ENCODE assay signal across 24 cellular contexts in genomic region chr13:113895436-113895835, GRCh38. TPM values are rescaled to one million over a fixed set of nuclear protein-coding genes. Genes with fewer than 3 reads are reported as not detected.
DNase-seq lines count a peak whose midpoint lies in the region; ATAC-seq and TF ChIP-seq lines count a peak whose summit lies in the region.
"Had no signal": no experiment of that assay in that cellular context is flagged by ENCODE, and none has a peak within 500 bp of the region (broad histone marks: within the 10 kb centered on the region; RNA-seq: fewer than 3 reads in every experiment).

No MANE protein-coding gene starts in this region.

- H2BK5ac ChIP-seq in mesenchymal stem cell (ENCODE audit: low read depth, low read length, poor library complexity, severe bottlenecking): peak overlapping the region; percentile 69

- CTCF ChIA-PET in activated CD8-positive, alpha-beta T cell treated with anti-CD3 and anti-CD28 coated beads, Interleukin-2, amount 10 ng/mL, durations not matched to agents 7 days and 5 days (lab: Charles Lee): no interaction called here
- CTCF ChIA-PET in activated CD8-positive, alpha-beta T cell treated with anti-CD3 and anti-CD28 coated beads for 36 hours (lab: Charles Lee): interaction anchor here (2.1 kb wide), 1 partner anchor 10 kb away, joined by 5 read pairs; no protein-coding TSS in a partner anchor
- CTCF ChIA-PET in mammary epithelial cell (lab: Charles Lee; ENCODE audit: low non-redundant PET): no interaction called here

- peak overlapping the region; percentile 72 for H2AK5ac ChIP-seq in mesenchymal stem cell (ENCODE audit: low read length, severe bottlenecking)

- H3K79me2 ChIP-seq in mammary epithelial cell (ENCODE audit: insufficient read depth, low read length): no peaks in the 10 kb centered on the region

- dilution Hi-C loops in mammary epithelial cell (cut with HindIII; ENCODE audit: low sequenced_read_pairs): no loop called here

- no peak overlapping the region for H3K27ac Mint-ChIP-seq in activated CD8-positive, alpha-beta T cell treated with anti-CD3 and anti-CD28 coated beads, Interleukin-2, amount 10 ng/mL, durations not matched to agents 7 days and 5 days
- no peak overlapping the region for H3K27ac Mint-ChIP-seq in activated CD8-positive, alpha-beta T cell treated with anti-CD3 and anti-CD28 coated beads for 36 hours
- H3K27ac Mint-ChIP-seq in activated T-helper 1 cell treated with anti-CD3 and anti-CD28 coated beads, Interleukin-12 subunit alpha, Interleukin-12 subunit beta, Interleukin-2, Interleukin-4 antibody, amounts not matched to agents 30 ng/mL and 10 ng/mL and 1 ng/mL, durations not matched to agents 14 hours and 24 hours and 36 hours: no peak overlapping the region
- H3K27ac Mint-ChIP-seq: CD8-positive, alpha-beta memory T cell had no signal

- peaks cover 35% of the 10 kb centered on the region for H3K27me3 Mint-ChIP-seq in activated CD8-positive, alpha-beta T cell treated with anti-CD3 and anti-CD28 coated beads, Interleukin-2, amount 10 ng/mL, durations not matched to agents 7 days and 5 days (ENCODE audit: low read depth)
- H3K27me3 Mint-ChIP-seq in activated CD8-positive, alpha-beta T cell treated with anti-CD3 and anti-CD28 coated beads for 36 hours: peaks cover 10% of the 10 kb centered on the region
- peaks cover 34% of the 10 kb centered on the region for H3K27me3 Mint-ChIP-seq in activated T-helper 1 cell treated with anti-CD3 and anti-CD28 coated beads, Interleukin-12 subunit alpha, Interleukin-12 subunit beta, Interleukin-2, Interleukin-4 antibody, amounts not matched to agents 30 ng/mL and 10 ng/mL and 1 ng/mL, durations not matched to agents 14 hours and 24 hours and 36 hours (ENCODE audit: insufficient read depth)

- no peaks in the 10 kb centered on the region for H3K36me3 ChIP-seq in mammary epithelial cell (ENCODE audit: insufficient read depth, low read length)
- H3K36me3 ChIP-seq in mesenchymal stem cell (ENCODE audit: control insufficient read depth in 1 of 2, insufficient read depth in 2 of 2, low read depth in 1 of 2, low read length in 2 of 2): no peaks in the 10 kb centered on the region

- in situ Hi-C loops in mammary epithelial cell (cut with MboI; ENCODE audit: low sequenced_read_pairs in 2 of 2): no loop called here

- no peaks in the 10 kb centered on the region for H3K9me3 Mint-ChIP-seq in activated CD8-positive, alpha-beta T cell treated with anti-CD3 and anti-CD28 coated beads, Interleukin-2, amount 10 ng/mL, durations not matched to agents 7 days and 5 days (ENCODE audit: insufficient read depth)
- H3K9me3 Mint-ChIP-seq in activated CD8-positive, alpha-beta T cell treated with anti-CD3 and anti-CD28 coated beads for 36 hours: no peaks in the 10 kb centered on the region
- H3K9me3 Mint-ChIP-seq in activated T-helper 1 cell treated with anti-CD3 and anti-CD28 coated beads, Interleukin-12 subunit alpha, Interleukin-12 subunit beta, Interleukin-2, Interleukin-4 antibody, amounts not matched to agents 30 ng/mL and 10 ng/mL and 1 ng/mL, durations not matched to agents 14 hours and 24 hours and 36 hours: no peaks in the 10 kb centered on the region
- H3K9me3 Mint-ChIP-seq: CD8-positive, alpha-beta memory T cell had no signal

- TF ChIP-seq CTCF in activated CD8-positive, alpha-beta T cell treated with anti-CD3 and anti-CD28 coated beads for 36 hours (IDR thresholded peaks at IDR 0.05): no peak
- no peak for TF ChIP-seq CTCF in mammary epithelial cell (conservative IDR thresholded peaks at IDR 0.05 in 1 of 2, IDR thresholded peaks at IDR 0.05 in 1 of 2; ENCODE audit: extremely low read depth in 1 of 2, insufficient read depth in 1 of 2, low read depth in 1 of 2, low read length in 2 of 2)

- H3K23ac ChIP-seq in mesenchymal stem cell (ENCODE audit: low read length in 2 of 2): no peak overlapping the region

- WGBS in mammary epithelial cell (ENCODE audit: low coverage, missing lambda C conversion rate): 100% methylated on average over 1 of the region's 1 CpG
- WGBS in mesenchymal stem cell: 100% methylated on average over 1 of the region's 1 CpG

- no peaks in the 10 kb centered on the region for H4K20me1 ChIP-seq in mammary epithelial cell (ENCODE audit: insufficient read depth, low read length)

- POLR2A ChIA-PET in activated CD8-positive, alpha-beta T cell treated with anti-CD3 and anti-CD28 coated beads, Interleukin-2, amount 10 ng/mL, durations not matched to agents 7 days and 5 days (lab: Charles Lee): no interaction called here
- POLR2A ChIA-PET in activated CD8-positive, alpha-beta T cell treated with anti-CD3 and anti-CD28 coated beads for 36 hours (lab: Charles Lee): interaction anchor here (0.6 kb wide), 1 partner anchor 27 kb away, joined by 3 read pairs; no protein-coding TSS in a partner anchor

- H4K8ac ChIP-seq in mesenchymal stem cell (ENCODE audit: low read length): no peak overlapping the region

- H2BK120ac ChIP-seq in mesenchymal stem cell (ENCODE audit: low read depth, low read length): no peak overlapping the region

- no peak overlapping the region for H2BK15ac ChIP-seq in mesenchymal stem cell (ENCODE audit: low read depth, poor library complexity, severe bottlenecking)

- no peak overlapping the region for H3K9ac ChIP-seq in mammary epithelial cell (ENCODE audit: insufficient read depth, low read length)
- peak overlapping the region; percentile 62 for H3K9ac ChIP-seq in mesenchymal stem cell (ENCODE audit: low read length)

- BruUV-seq in mammary epithelial cell (replicated peaks; lab: Mats Ljungman, UMichigan): no TSS peak

- H3K4me3 ChIP-seq in mammary epithelial cell (replicated peaks in 1 of 3; ENCODE audit: insufficient read depth in 1 of 3, low read depth in 2 of 3, low read length in 3 of 3): no peak overlapping the region
- H3K4me3 ChIP-seq in mesenchymal stem cell (ENCODE audit: insufficient read depth in 1 of 2, low read depth in 1 of 2, low read length in 2 of 2): no peak overlapping the region

- H3K4me1 ChIP-seq in mammary epithelial cell (ENCODE audit: insufficient read depth, low read length) (peaks cover 30% of the 10 kb centered on the region), mesenchymal stem cell (ENCODE audit: control insufficient read depth, insufficient read depth, low read depth, low read length) (peaks cover 10% of the 10 kb centered on the region)

- no peak overlapping the region for H3K27ac ChIP-seq in mammary epithelial cell (ENCODE audit: insufficient read depth, low read depth, low read length)
- H3K27ac ChIP-seq in mesenchymal stem cell (ENCODE audit: low read length, poor library complexity, severe bottlenecking): peak overlapping the region; percentile 100
- H3K27ac ChIP-seq: C4-2B, HL-60 had no signal

- H3K9me3 ChIP-seq in mammary epithelial cell (replicated peaks; ENCODE audit: insufficient read depth, low read length) (no peaks in the 10 kb centered on the region), mesenchymal stem cell (ENCODE audit: control insufficient read depth, low read length) (peaks cover 5% of the 10 kb centered on the region)

- H2AFZ ChIP-seq in mammary epithelial cell (ENCODE audit: low read depth, low read length) (peak overlapping the region; percentile 12), mesenchymal stem cell (ENCODE audit: low read depth, low read length) (no peak overlapping the region)

- no peaks in the 10 kb centered on the region for H3K4me1 Mint-ChIP-seq in activated CD8-positive, alpha-beta T cell treated with anti-CD3 and anti-CD28 coated beads, Interleukin-2, amount 10 ng/mL, durations not matched to agents 7 days and 5 days (ENCODE audit: low read depth)
- no peaks in the 10 kb centered on the region for H3K4me1 Mint-ChIP-seq in activated CD8-positive, alpha-beta T cell treated with anti-CD3 and anti-CD28 coated beads for 36 hours (ENCODE audit: low read depth)
- H3K4me1 Mint-ChIP-seq in activated T-helper 1 cell treated with anti-CD3 and anti-CD28 coated beads, Interleukin-12 subunit alpha, Interleukin-12 subunit beta, Interleukin-2, Interleukin-4 antibody, amounts not matched to agents 30 ng/mL and 10 ng/mL and 1 ng/mL, durations not matched to agents 14 hours and 24 hours and 36 hours (ENCODE audit: low read depth): no peaks in the 10 kb centered on the region
- H3K4me1 Mint-ChIP-seq: CD8-positive, alpha-beta memory T cell had no signal

- no peaks in the 10 kb centered on the region for H3K36me3 Mint-ChIP-seq in activated CD8-positive, alpha-beta T cell treated with anti-CD3 and anti-CD28 coated beads, Interleukin-2, amount 10 ng/mL, durations not matched to agents 7 days and 5 days (ENCODE audit: low read depth)
- no peaks in the 10 kb centered on the region for H3K36me3 Mint-ChIP-seq in activated CD8-positive, alpha-beta T cell treated with anti-CD3 and anti-CD28 coated beads for 36 hours (ENCODE audit: low read depth)
- H3K36me3 Mint-ChIP-seq in activated T-helper 1 cell treated with anti-CD3 and anti-CD28 coated beads, Interleukin-12 subunit alpha, Interleukin-12 subunit beta, Interleukin-2, Interleukin-4 antibody, amounts not matched to agents 30 ng/mL and 10 ng/mL and 1 ng/mL, durations not matched to agents 14 hours and 24 hours and 36 hours (ENCODE audit: low read depth): peaks cover 2% of the 10 kb centered on the region

- no peak overlapping the region for H2BK12ac ChIP-seq in mesenchymal stem cell (ENCODE audit: low read length in 2 of 2)

- no peaks in the 10 kb centered on the region for H3K79me1 ChIP-seq in mesenchymal stem cell (replicated peaks; ENCODE audit: low read length, poor library complexity, severe bottlenecking)

- ATAC-seq in activated CD8-positive, alpha-beta T cell treated with anti-CD3 and anti-CD28 coated beads, Interleukin-2, amount 10 ng/mL, durations not matched to agents 7 days and 5 days: no peak
- ATAC-seq in activated CD8-positive, alpha-beta T cell treated with anti-CD3 and anti-CD28 coated beads for 36 hours: no peak
- no peak for ATAC-seq in GM18907 (IDR thresholded peaks at IDR 0.05; ENCODE audit: unreplicated experiment)
- ATAC-seq in HG03565 (IDR thresholded peaks at IDR 0.05; ENCODE audit: unreplicated experiment): no peak
- ATAC-seq: HepG2 had no signal

- no peak overlapping the region for H3K4me3 Mint-ChIP-seq in activated CD8-positive, alpha-beta T cell treated with anti-CD3 and anti-CD28 coated beads, Interleukin-2, amount 10 ng/mL, durations not matched to agents 7 days and 5 days
- H3K4me3 Mint-ChIP-seq in activated CD8-positive, alpha-beta T cell treated with anti-CD3 and anti-CD28 coated beads for 36 hours: no peak overlapping the region
- no peak overlapping the region for H3K4me3 Mint-ChIP-seq in activated T-helper 1 cell treated with anti-CD3 and anti-CD28 coated beads, Interleukin-12 subunit alpha, Interleukin-12 subunit beta, Interleukin-2, Interleukin-4 antibody, amounts not matched to agents 30 ng/mL and 10 ng/mL and 1 ng/mL, durations not matched to agents 14 hours and 24 hours and 36 hours
- H3K4me3 Mint-ChIP-seq: CD8-positive, alpha-beta memory T cell had no signal

- DNase-seq in activated CD8-positive, alpha-beta T cell treated with anti-CD3 and anti-CD28 coated beads, Interleukin-2, amount 10 ng/mL, durations not matched to agents 7 days and 5 days: peak; percentile 1
- no peak for DNase-seq in activated CD8-positive, alpha-beta T cell treated with anti-CD3 and anti-CD28 coated beads for 36 hours
- no peak for DNase-seq in mammary epithelial cell
- no peak for DNase-seq in mesenchymal stem cell
- no peak for DNase-seq in pons (ENCODE audit: low spot score)
- no peak for DNase-seq in activated T-helper 1 cell treated with anti-CD3 and anti-CD28 coated beads, Interleukin-12 subunit alpha, Interleukin-12 subunit beta, Interleukin-2, Interleukin-4 antibody, amounts not matched to agents 30 ng/mL and 10 ng/mL and 1 ng/mL, durations not matched to agents 14 hours and 24 hours and 36 hours (ENCODE audit: low spot score)
- DNase-seq: 8988T; AML-193; Calu3; CD8-positive, alpha-beta memory T cell; DMS153; KBM-7; NCI-H1092; NCI-H1436; NCI-H187 treated with DMSO at 0.1 percent for 48 hours; NCI-H2107; NCI-H446 treated with DMSO at 0.1 percent for 48 hours; NCI-H526 treated with DMSO at 0.1 percent for 48 hours; SHP77 had no signal

- intact Hi-C loops in activated CD8-positive, alpha-beta T cell treated with anti-CD3 and anti-CD28 coated beads for 36 hours (cut with micrococcal nuclease): no loop called here
- intact Hi-C loops in mammary epithelial cell (cut with micrococcal nuclease): no loop called here
- intact Hi-C loops in activated T-helper 1 cell treated with anti-CD3 and anti-CD28 coated beads, Interleukin-12 subunit alpha, Interleukin-12 subunit beta, Interleukin-2, Interleukin-4 antibody, amounts not matched to agents 30 ng/mL and 10 ng/mL and 1 ng/mL, durations not matched to agents 14 hours and 24 hours and 36 hours (cut with micrococcal nuclease): no loop called here

- H3K14ac ChIP-seq in mesenchymal stem cell (ENCODE audit: low read length in 2 of 2): no peak overlapping the region

- no peak overlapping the region for H3K18ac ChIP-seq in mesenchymal stem cell (ENCODE audit: low read depth in 1 of 2, low read length in 2 of 2)

- H3K4me2 ChIP-seq in mammary epithelial cell (ENCODE audit: insufficient read depth, low read depth, low read length) (no peak overlapping the region), mesenchymal stem cell (ENCODE audit: low read length, poor library complexity, severe bottlenecking) (no peak overlapping the region)

- no peak overlapping the region for H3K4ac ChIP-seq in mesenchymal stem cell (ENCODE audit: low read depth in 1 of 2, low read length in 2 of 2)

- H3K27me3 ChIP-seq in mammary epithelial cell (ENCODE audit: insufficient read depth, low read length) (no peaks in the 10 kb centered on the region), mesenchymal stem cell (ENCODE audit: control insufficient read depth in 1 of 2, insufficient read depth in 1 of 2, low read length in 2 of 2) (no peaks in the 10 kb centered on the region)

- H4K91ac ChIP-seq in mesenchymal stem cell (ENCODE audit: low read length): no peak overlapping the region

RNA-seq across cellular contexts. Expression of gene GAS6, which starts 31.6 kb away (rescaled TPM):
- total RNA-seq in activated CD8-positive, alpha-beta T cell treated with anti-CD3 and anti-CD28 coated beads, Interleukin-2, amount 10 ng/mL, durations not matched to agents 7 days and 5 days: under 1 TPM; 0.53 to 0.65 TPM
- total RNA-seq in activated CD8-positive, alpha-beta T cell treated with anti-CD3 and anti-CD28 coated beads for 36 hours: under 1 TPM; 0.23 to 0.25 TPM
- 100 to 1,000 TPM; 221 to 311 TPM for total RNA-seq in mammary epithelial cell
- polyA plus RNA-seq in mammary epithelial cell: 196 TPM
- polyA minus RNA-seq in mammary epithelial cell: 53.3 TPM
- polyA plus RNA-seq in mesenchymal stem cell (2013, experiment 1 of 2): 126 TPM
- 127 TPM for polyA plus RNA-seq in mesenchymal stem cell (2013, experiment 2 of 2)
- total RNA-seq in activated T-helper 1 cell treated with anti-CD3 and anti-CD28 coated beads, Interleukin-12 subunit alpha, Interleukin-12 subunit beta, Interleukin-2, Interleukin-4 antibody, amounts not matched to agents 30 ng/mL and 10 ng/mL and 1 ng/mL, durations not matched to agents 14 hours and 24 hours and 36 hours: 0.62 and 0.98 TPM in 2 replicates

Comparison
In these comparisons a context has a peak if more than half of its experiments do, and no peak if none do; other contexts are left out.
1. RNA of gene GAS6, which starts 31.6 kb away (total RNA-seq): 221 to 311 TPM in mammary epithelial cell; 0.53 to 0.65 TPM in activated CD8-positive, alpha-beta T cell treated with anti-CD3 and anti-CD28 coated beads, Interleukin-2, amount 10 ng/mL, durations not matched to agents 7 days and 5 days, 0.62 to 0.98 TPM in activated T-helper 1 cell treated with anti-CD3 and anti-CD28 coated beads, Interleukin-12 subunit alpha, Interleukin-12 subunit beta, Interleukin-2, Interleukin-4 antibody, amounts not matched to agents 30 ng/mL and 10 ng/mL and 1 ng/mL, durations not matched to agents 14 hours and 24 hours and 36 hours and 0.23 to 0.25 TPM in activated CD8-positive, alpha-beta T cell treated with anti-CD3 and anti-CD28 coated beads for 36 hours; every median in the first group is over 100 times any median in the second.